Comparison of ENCODE assay signal across 31 cellular contexts in the genomic region with DNA sequence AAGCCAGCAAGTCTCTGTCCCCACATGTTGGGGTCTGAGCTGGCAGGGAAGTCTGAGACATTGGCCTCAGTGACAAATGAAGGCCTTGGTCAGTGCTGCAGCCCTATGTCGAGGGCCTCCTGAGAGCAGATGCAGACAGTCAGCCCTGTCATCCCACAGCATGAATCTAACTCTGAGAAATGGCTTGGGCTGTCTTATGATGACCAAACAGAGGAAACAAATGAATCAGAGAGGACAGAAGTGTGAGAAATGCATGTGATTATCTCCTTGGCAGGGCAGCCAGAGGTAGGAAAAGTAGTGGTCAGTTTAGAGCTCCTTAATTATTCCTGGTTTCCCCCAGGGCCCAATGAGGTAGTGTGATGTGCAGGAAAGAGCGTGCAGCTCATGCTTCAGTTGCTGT.
"Had no signal": no experiment of that assay in that cellular context is flagged by ENCODE, and none has a peak within 500 bp of the region (broad histone marks: within the 10 kb centered on the region; RNA-seq: fewer than 3 reads in every experiment).

No MANE protein-coding gene starts in this region.

- H3K4me1 Mint-ChIP-seq: brain; immature natural killer cell; naive B cell; stimulated activated naive B cell treated with anti-CD40 and anti-IgM and Interleukin-4, amounts not matched to agents 10 μg/mL and 1 μg/mL and 100 μg/mL, for 72 hours had no signal

- H3K27me3 ChIP-seq: cardiac muscle cell, colonic mucosa, sigmoid colon, stomach, tibial nerve had no signal

- H3K27ac Mint-ChIP-seq: activated CD4-positive, alpha-beta memory T cell treated with anti-CD3 and anti-CD28 coated beads for 36 hours; activated T-helper 2 cell treated with anti-CD3 and anti-CD28 coated beads, Interferon-gamma antibody, Interleukin-2, Interleukin-4, amounts not matched to agents 10 μg/mL and 5 μg/mL and 100 μg/mL, durations not matched to agents 14 hours and 24 hours and 36 hours; brain; immature natural killer cell; mesothelial cell of epicardium; naive B cell; nephron progenitor cell; stimulated activated naive B cell treated with anti-CD40 and anti-IgM and Interleukin-4, amounts not matched to agents 10 μg/mL and 1 μg/mL and 100 μg/mL, for 72 hours; T-helper 2 cell treated with Interferon-gamma antibody and Interleukin-4, amounts not matched to agents 5 μg/mL and 100 μg/mL, for 36 hours had no signal

- H3K9me3 ChIP-seq: colonic mucosa, pancreas, prostate gland, sigmoid colon, stomach, tibial nerve had no signal

- H3K4me3 Mint-ChIP-seq: activated CD4-positive, alpha-beta memory T cell treated with anti-CD3 and anti-CD28 coated beads for 36 hours; brain; immature natural killer cell; mesothelial cell of epicardium; naive B cell; nephron progenitor cell; stimulated activated naive B cell treated with anti-CD40 and anti-IgM and Interleukin-4, amounts not matched to agents 10 μg/mL and 1 μg/mL and 100 μg/mL, for 72 hours; T-helper 2 cell treated with Interferon-gamma antibody and Interleukin-4, amounts not matched to agents 5 μg/mL and 100 μg/mL, for 36 hours had no signal

- ATAC-seq: activated naive CD4-positive, alpha-beta T cell treated with anti-CD3 and anti-CD28 coated beads, Interleukin-2, amount 50 U/mL, for 72 hours; pancreas; stimulated activated naive B cell treated with anti-CD40 and anti-IgM and Interleukin-4, amounts not matched to agents 10 μg/mL and 1 μg/mL and 100 μg/mL, for 72 hours had no signal

- H3K4me1 ChIP-seq: colonic mucosa, pancreas, prostate gland, sigmoid colon, stomach had no signal

- H3K27ac ChIP-seq: cardiac muscle cell, colonic mucosa, pancreas, prostate gland, sigmoid colon, stomach, tibial nerve had no signal

- H3K4me3 ChIP-seq: cardiac muscle cell, colonic mucosa, pancreas, prostate gland, sigmoid colon, smooth muscle cell, stomach, tibial nerve had no signal

- DNase-seq: activated CD4-positive, alpha-beta memory T cell treated with anti-CD3 and anti-CD28 coated beads for 36 hours; activated CD4-positive, alpha-beta T cell treated with anti-CD3 and anti-CD28 coated beads for 4 hours; activated CD8-positive, alpha-beta memory T cell treated with anti-CD3 and anti-CD28 coated beads, Interleukin-2, amount 50 U/mL, for 4 hours; activated naive CD4-positive, alpha-beta T cell; activated T-cell treated with anti-CD3 and anti-CD28 coated beads, Interleukin-2, amount 50 U/mL, for 1 hour; cerebellar nuclear complex; colonic mucosa; effector memory CD4-positive, alpha-beta T cell; erythroblast; head of caudate nucleus; hypothalamus; immature natural killer cell; kidney; naive B cell; nephron progenitor cell; pancreas; sigmoid colon; stimulated activated CD4-positive, alpha-beta T cell treated with anti-CD3 and anti-CD28 coated beads, Interleukin-1b, Interleukin-23, amount 100 ng/mL, for 48 hours; stimulated activated CD4-positive, alpha-beta T cell treated with anti-CD3 and anti-CD28 coated beads, Interleukin-4, amount 100 ng/mL, for 4 hours; stimulated activated naive B cell treated with anti-CD40 and anti-IgM and Interleukin-4, amounts not matched to agents 10 μg/mL and 1 μg/mL and 100 μg/mL, for 72 hours; stomach; T-helper 1 cell had no signal

- H3K36me3 ChIP-seq: cardiac muscle cell, colonic mucosa, pancreas, prostate gland, sigmoid colon, stomach, tibial nerve had no signal

- H3K27me3 Mint-ChIP-seq: activated CD4-positive, alpha-beta memory T cell treated with anti-CD3 and anti-CD28 coated beads for 36 hours had no signal

- H3K9me3 Mint-ChIP-seq: activated CD4-positive, alpha-beta memory T cell treated with anti-CD3 and anti-CD28 coated beads for 36 hours; activated naive CD4-positive, alpha-beta T cell treated with anti-CD3 and anti-CD28 coated beads, Interleukin-2, amount 50 U/mL, for 72 hours; activated T-helper 2 cell treated with anti-CD3 and anti-CD28 coated beads, Interferon-gamma antibody, Interleukin-2, Interleukin-4, amounts not matched to agents 10 μg/mL and 5 μg/mL and 100 μg/mL, durations not matched to agents 14 hours and 24 hours and 36 hours; brain; mesothelial cell of epicardium; naive B cell; nephron progenitor cell; stimulated activated naive B cell treated with anti-CD40 and anti-IgM and Interleukin-4, amounts not matched to agents 10 μg/mL and 1 μg/mL and 100 μg/mL, for 72 hours; T-helper 2 cell treated with Interferon-gamma antibody and Interleukin-4, amounts not matched to agents 5 μg/mL and 100 μg/mL, for 36 hours had no signal

- H3K36me3 Mint-ChIP-seq: activated CD4-positive, alpha-beta memory T cell treated with anti-CD3 and anti-CD28 coated beads for 36 hours; activated naive CD4-positive, alpha-beta T cell treated with anti-CD3 and anti-CD28 coated beads, Interleukin-2, amount 50 U/mL, for 72 hours; brain; immature natural killer cell; mesothelial cell of epicardium; naive B cell; stimulated activated naive B cell treated with anti-CD40 and anti-IgM and Interleukin-4, amounts not matched to agents 10 μg/mL and 1 μg/mL and 100 μg/mL, for 72 hours had no signal
